Comparison of ENCODE assay signal across 10 cellular contexts in the genomic region with DNA sequence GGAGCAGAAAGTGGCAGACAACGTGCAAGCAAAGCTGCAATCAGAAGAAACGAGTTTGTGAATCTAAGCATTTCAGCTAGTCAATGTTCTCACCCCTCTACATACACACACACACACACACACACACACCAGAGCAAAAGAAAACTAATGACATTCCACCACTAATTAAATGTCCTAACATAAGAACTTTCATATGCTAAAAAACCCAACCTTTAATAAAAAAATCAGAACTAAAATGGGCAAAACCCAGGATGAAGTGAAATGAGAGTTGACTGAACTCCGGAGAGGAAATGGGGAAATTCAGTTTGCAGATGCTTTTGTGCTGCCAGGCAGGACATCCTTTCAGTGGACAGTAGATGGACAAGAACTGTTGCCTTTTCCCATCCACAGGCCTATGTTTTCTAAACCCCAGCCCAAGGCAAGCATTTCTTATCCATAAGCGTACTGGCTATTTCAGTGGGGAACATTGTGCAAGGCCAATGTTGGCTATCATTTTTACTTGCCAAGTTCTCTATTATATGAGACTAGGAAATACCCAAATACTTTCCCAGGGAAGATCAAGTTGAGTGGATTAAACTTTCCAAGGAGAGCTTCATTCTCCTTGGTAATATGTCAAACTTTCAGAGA. TPM values are rescaled to one million over a fixed set of nuclear protein-coding genes. Genes with fewer than 3 reads are reported as not detected.
A peak's percentile ranks its signal among the peaks of the same experiment; 100 is the strongest.
DNase-seq lines count a peak whose midpoint lies in the region; ATAC-seq and TF ChIP-seq lines count a peak whose summit lies in the region.
"Had no signal": no experiment of that assay in that cellular context is flagged by ENCODE, and none has a peak within 500 bp of the region (broad histone marks: within the 10 kb centered on the region; RNA-seq: fewer than 3 reads in every experiment).

No MANE protein-coding gene starts in this region.

- H3K27me3 ChIP-seq in adipocyte (replicated peaks; ENCODE audit: control insufficient read depth, insufficient read depth, low read length), result no peaks in the 10 kb centered on the region
- H3K27me3 ChIP-seq in psoas muscle (ENCODE audit: insufficient read depth in 3 of 3, low read length in 2 of 3), result no peaks in the 10 kb centered on the region
- no peaks in the 10 kb centered on the region for H3K27me3 ChIP-seq in mesendoderm (ENCODE audit: insufficient read depth, low read length, poor library complexity)
- H3K27me3 ChIP-seq: right lobe of liver had no signal

- no peak overlapping the region for H3K23ac ChIP-seq in mesendoderm (ENCODE audit: low read length)

- WGBS in psoas muscle, 3 donors, result 18 to 30% (median 23%) methylated on average over 4 of the region's 4 CpGs
- no CpG with 5 or more reads among the region's 4 CpGs for WGBS in mesendoderm (ENCODE audit: extremely low coverage, insufficient coverage, low lambda C conversion rate)

- H3K79me1 ChIP-seq in mesendoderm (ENCODE audit: low read length), result no peaks in the 10 kb centered on the region

- H3K4me3 ChIP-seq in adipocyte (ENCODE audit: low read length), result peak overlapping the region; percentile 57
- no peak overlapping the region for H3K4me3 ChIP-seq in psoas muscle
- no peak overlapping the region for H3K4me3 ChIP-seq in mesendoderm (ENCODE audit: low read length)
- H3K4me3 ChIP-seq: right lobe of liver had no signal

- ATAC-seq in Right ventricle myocardium superior (ENCODE audit: poor library complexity), result peak; percentile 32
- ATAC-seq in psoas muscle, result peak in 3 of 4 donors; percentile 20 to 48 (median 25)
- no peak for ATAC-seq in GM18520 (IDR thresholded peaks at IDR 0.05; ENCODE audit: unreplicated experiment)
- ATAC-seq: stimulated activated naive CD8-positive, alpha-beta T cell treated with anti-CD3 and anti-CD28 coated beads, Interleukin-15, Interleukin-2, amounts not matched to agents 100 U/mL and 50 U/mL, for 24 hours had no signal

- POLR2A ChIA-PET in GM10248 (lab: Yijun Ruan, JAX), result no interaction called here

- H2BK120ac ChIP-seq in mesendoderm (ENCODE audit: low read depth, low read length), result no peak overlapping the region

- H3K36me3 ChIP-seq in adipocyte (ENCODE audit: control insufficient read depth, insufficient read depth, low read length, severe bottlenecking), result no peaks in the 10 kb centered on the region
- no peaks in the 10 kb centered on the region for H3K36me3 ChIP-seq in psoas muscle (ENCODE audit: insufficient read depth in 1 of 2, low read depth in 1 of 2)
- no peaks in the 10 kb centered on the region for H3K36me3 ChIP-seq in mesendoderm (ENCODE audit: control insufficient read depth, insufficient read depth, low read length)
- H3K36me3 ChIP-seq: right lobe of liver had no signal

- no peak overlapping the region for H3K4me2 ChIP-seq in mesendoderm (ENCODE audit: low read length)

- intact Hi-C loops in CD14-positive monocyte (cut with micrococcal nuclease), result loop anchor here in 1 of 2 donors (10.0 kb wide), 1 partner anchor 210 kb away; no protein-coding TSS in a partner anchor
- intact Hi-C loops in Right ventricle myocardium superior (cut with DNase I), result loop anchor here (10.0 kb wide), 1 partner anchor 90 kb away; no protein-coding TSS in a partner anchor
- intact Hi-C loops in psoas muscle (cut with DNase I), result loop anchor here (2.0 to 10.0 kb wide), 4 partner anchors 90 to 210 kb away; no protein-coding TSS in a partner anchor

- H3K36me3 Mint-ChIP-seq in CD14-positive monocyte, result peaks cover 12 to 14% of the 10 kb centered on the region in 2 donors

- no peak overlapping the region for H3K4ac ChIP-seq in mesendoderm (ENCODE audit: low read depth, low read length)

- H3K4me1 ChIP-seq in adipocyte (ENCODE audit: control insufficient read depth, insufficient read depth, low read length), result peaks cover 28% of the 10 kb centered on the region
- H3K4me1 ChIP-seq in psoas muscle, result peaks cover 39% of the 10 kb centered on the region
- H3K4me1 ChIP-seq in mesendoderm (ENCODE audit: control insufficient read depth, low read depth, low read length), result no peaks in the 10 kb centered on the region

- H4K5ac ChIP-seq in mesendoderm (ENCODE audit: low read length), result no peak overlapping the region

- TF ChIP-seq CTCF in CD14-positive monocyte (IDR thresholded peaks at IDR 0.05) (peak; percentile 36), psoas muscle (IDR thresholded peaks at IDR 0.05) (no peak), GM10248 (IDR thresholded peaks at IDR 0.05; ENCODE audit: control extremely low read depth, extremely low read depth, low read depth, missing control alignments) (no peak)

- H3K27me3 Mint-ChIP-seq in CD14-positive monocyte (ENCODE audit: low read depth in 3 of 3), result no peaks in the 10 kb centered on the region

- no peak overlapping the region for H2AK5ac ChIP-seq in mesendoderm (ENCODE audit: low read length)

- no peak overlapping the region for H3K18ac ChIP-seq in mesendoderm (ENCODE audit: low read length)

- H3K9me3 ChIP-seq in adipocyte (ENCODE audit: control insufficient read depth, low read length) (no peaks in the 10 kb centered on the region), psoas muscle (peaks cover 9% of the 10 kb centered on the region)
- H3K9me3 ChIP-seq: right lobe of liver had no signal

- peak overlapping the region; percentile 71 to 83 for H3K4me3 Mint-ChIP-seq in CD14-positive monocyte

- peaks cover 32% of the 10 kb centered on the region for H3K4me1 Mint-ChIP-seq in CD14-positive monocyte

- H4K8ac ChIP-seq in mesendoderm (ENCODE audit: low read depth, low read length), result no peak overlapping the region

- H2BK15ac ChIP-seq in mesendoderm (replicated peaks; ENCODE audit: low read depth), result no peak overlapping the region

- H3K56ac ChIP-seq in mesendoderm (ENCODE audit: low read length), result no peak overlapping the region

- CTCF ChIA-PET in GM10248 (lab: Yijun Ruan, JAX), result interaction anchor here (0.8 to 3.1 kb wide), 11 partner anchors 8 to 267 kb away, joined by 3 to 25 read pairs (median 4); partner anchors contain the start of genes CFAP61 and CRNKL1

- H3K9me3 Mint-ChIP-seq in CD14-positive monocyte, result peaks cover 0 to 4% (median 2%) of the 10 kb centered on the region in 7 donors

- H3K27ac Mint-ChIP-seq in CD14-positive monocyte, result peak overlapping the region in 5 of 7 donors; percentile 30 to 81 (median 55)

- H3K9ac ChIP-seq in adipocyte (ENCODE audit: low read length) (peak overlapping the region; percentile 75), mesendoderm (ENCODE audit: low read length) (no peak overlapping the region)

- DNase-seq in CD14-positive monocyte (ENCODE audit: low spot score), result no peak
- DNase-seq in adipocyte (ENCODE audit: low read depth), result peak; percentile 54
- DNase-seq in Right ventricle myocardium superior, result no peak
- DNase-seq in psoas muscle, result no peak
- DNase-seq in mesendoderm, result no peak
- DNase-seq in GM10248 (ENCODE audit: extremely low spot score), result no peak
- no peak for DNase-seq in KG1 (lab: John Stamatoyannopoulos, UW)

- no peaks in the 10 kb centered on the region for H3K79me2 ChIP-seq in mesendoderm (ENCODE audit: control insufficient read depth, insufficient read depth, low read length)

- H3K27ac ChIP-seq in psoas muscle (peak overlapping the region; percentile 48), mesendoderm (ENCODE audit: low read depth, low read length) (no peak overlapping the region)
- H3K27ac ChIP-seq: right lobe of liver had no signal

- no peak overlapping the region for H2BK5ac ChIP-seq in mesendoderm (ENCODE audit: low read length)

RNA-seq across cellular contexts. Expression of gene RIN2, which starts 27.2 kb away (rescaled TPM):
- polyA plus RNA-seq in CD14-positive monocyte (10 to 100 TPM in 1 of 2 donors, 1 to 10 TPM in 1; 5.6 to 15.4 TPM), psoas muscle (1 to 10 TPM; 4.4 to 9.6 (median 5.5) TPM)
- total RNA-seq in Right ventricle myocardium superior (52.4 TPM), psoas muscle (10 to 100 TPM; 18.9 to 33.4 (median 25.1) TPM)
- polyA plus RNA-seq in mesendoderm (2013, experiment 1 of 2), result 0.65 TPM
- 0.53 TPM for polyA plus RNA-seq in mesendoderm (2013, experiment 2 of 2)
